Comparison of ENCODE assay signal across 15 cellular contexts in the genomic region with DNA sequence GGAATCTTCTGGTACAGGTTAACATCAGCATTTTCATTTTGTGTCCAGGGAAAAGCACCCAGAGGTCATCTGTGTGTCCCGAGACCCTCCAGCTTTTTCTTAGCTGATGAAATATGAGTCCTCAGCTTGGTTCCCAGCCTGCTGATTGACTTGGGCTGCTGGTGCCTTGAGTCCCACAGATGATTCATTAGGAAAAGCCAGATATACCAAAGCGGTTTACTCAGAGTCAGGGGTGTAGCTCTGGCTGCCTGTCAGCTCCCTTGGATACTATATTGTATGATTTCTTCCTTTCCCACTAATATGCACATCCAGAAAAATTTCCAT. TPM values are rescaled to one million over a fixed set of nuclear protein-coding genes. Genes with fewer than 3 reads are reported as not detected.
DNase-seq lines count a peak whose midpoint lies in the region; ATAC-seq and TF ChIP-seq lines count a peak whose summit lies in the region.
"Had no signal": no experiment of that assay in that cellular context is flagged by ENCODE, and none has a peak within 500 bp of the region (broad histone marks: within the 10 kb centered on the region; RNA-seq: fewer than 3 reads in every experiment).

No MANE protein-coding gene starts in this region.

- H3K27me3 ChIP-seq in Peyer's patch, result no peaks in the 10 kb centered on the region
- H3K27me3 ChIP-seq: BLaER1 treated with 17β-estradiol and CSF1 and Interleukin-3, amounts not matched to agents 10 nM and 100 nM had no signal

- no peak overlapping the region for H3K4me3 Mint-ChIP-seq in activated CD8-positive, alpha-beta T cell treated with anti-CD3 and anti-CD28 coated beads for 36 hours

- no peak overlapping the region for H3K27ac Mint-ChIP-seq in activated CD8-positive, alpha-beta T cell treated with anti-CD3 and anti-CD28 coated beads for 36 hours

- H3K4me3 ChIP-seq in fibroblast of mammary gland (ENCODE audit: control insufficient read depth, low read depth, low read length) (no peak overlapping the region), Peyer's patch (no peak overlapping the region)
- H3K4me3 ChIP-seq: BLaER1 treated with 17β-estradiol and CSF1 and Interleukin-3, amounts not matched to agents 10 nM and 100 nM had no signal

- no peaks in the 10 kb centered on the region for H3K36me3 ChIP-seq in Peyer's patch

- CTCF ChIA-PET in activated CD8-positive, alpha-beta T cell treated with anti-CD3 and anti-CD28 coated beads for 36 hours (lab: Charles Lee), result no interaction called here

- peak overlapping the region in 2 of 4 donors; percentile 9 to 20 for H3K27ac ChIP-seq in Peyer's patch
- H3K27ac ChIP-seq: BLaER1 treated with 17β-estradiol and CSF1 and Interleukin-3, amounts not matched to agents 10 nM and 100 nM had no signal

- no peaks in the 10 kb centered on the region for H3K4me1 Mint-ChIP-seq in activated CD8-positive, alpha-beta T cell treated with anti-CD3 and anti-CD28 coated beads for 36 hours (ENCODE audit: low read depth)

- TF ChIP-seq CTCF in fibroblast of mammary gland (conservative IDR thresholded peaks at IDR 0.05; ENCODE audit: control insufficient read depth, insufficient read depth, low read depth, low read length), result no peak
- TF ChIP-seq CTCF in omental fat pad (IDR thresholded peaks at IDR 0.05), result no peak
- TF ChIP-seq CTCF in Peyer's patch (IDR thresholded peaks at IDR 0.05), result no peak
- TF ChIP-seq CTCF in activated CD8-positive, alpha-beta T cell treated with anti-CD3 and anti-CD28 coated beads for 36 hours (IDR thresholded peaks at IDR 0.05), result no peak

- intact Hi-C loops in activated CD8-positive, alpha-beta T cell treated with anti-CD3 and anti-CD28 coated beads for 36 hours (cut with micrococcal nuclease), result no loop called here

- POLR2A ChIA-PET in activated CD8-positive, alpha-beta T cell treated with anti-CD3 and anti-CD28 coated beads for 36 hours (lab: Charles Lee), result no interaction called here

- H3K4me1 ChIP-seq in Peyer's patch, result no peaks in the 10 kb centered on the region
- H3K4me1 ChIP-seq: BLaER1 treated with 17β-estradiol and CSF1 and Interleukin-3, amounts not matched to agents 10 nM and 100 nM had no signal

- peak; percentile 62 for DNase-seq in AG08396 (ENCODE audit: low spot score)
- DNase-seq in RPMI7951 (ENCODE audit: low read depth), result peak; percentile 76
- DNase-seq in fibroblast of mammary gland (ENCODE audit: low read depth), result peak; percentile 93
- no peak for DNase-seq in omental fat pad (ENCODE audit: low spot score)
- DNase-seq in Peyer's patch, result no peak
- no peak for DNase-seq in activated CD8-positive, alpha-beta T cell treated with anti-CD3 and anti-CD28 coated beads for 36 hours
- DNase-seq: activated gamma-delta T cell; effector CD8-positive, alpha-beta T cell; islet precursor cell; NCI-H1930; nucleus accumbens had no signal

- peaks cover 16% of the 10 kb centered on the region for H3K27me3 Mint-ChIP-seq in activated CD8-positive, alpha-beta T cell treated with anti-CD3 and anti-CD28 coated beads for 36 hours

- H3K36me3 Mint-ChIP-seq in activated CD8-positive, alpha-beta T cell treated with anti-CD3 and anti-CD28 coated beads for 36 hours (ENCODE audit: low read depth), result no peaks in the 10 kb centered on the region

- no peaks in the 10 kb centered on the region for H3K9me3 ChIP-seq in Peyer's patch
- H3K9me3 ChIP-seq: BLaER1 treated with 17β-estradiol and CSF1 and Interleukin-3, amounts not matched to agents 10 nM and 100 nM had no signal

- no peaks in the 10 kb centered on the region for H3K9me3 Mint-ChIP-seq in activated CD8-positive, alpha-beta T cell treated with anti-CD3 and anti-CD28 coated beads for 36 hours

- peak; percentile 37 for ATAC-seq in omental fat pad (ENCODE audit: low FRiP score)
- ATAC-seq in activated CD8-positive, alpha-beta T cell treated with anti-CD3 and anti-CD28 coated beads for 36 hours, result no peak
- no peak for ATAC-seq in GM19467 (IDR thresholded peaks at IDR 0.05; ENCODE audit: unreplicated experiment)
- no peak for ATAC-seq in GM18517 (IDR thresholded peaks at IDR 0.05; ENCODE audit: unreplicated experiment)
- ATAC-seq: activated CD4-positive, CD25-positive, alpha-beta regulatory T cell treated with anti-CD3 and anti-CD28 coated beads, Interleukin-2, amount 50 U/mL, for 24 hours had no signal

- no peak for TF ChIP-seq POLR2A in Peyer's patch (IDR thresholded peaks at IDR 0.05)

RNA-seq across cellular contexts. Expression of a gene that starts 43.7 kb away (rescaled TPM):
- total RNA-seq in RPMI7951 (2014; rRNA removed; shearing (Covaris generic)), result not detected in 2 replicates
- total RNA-seq in omental fat pad (1 to 10 TPM in 1 of 4 donors, under 1 TPM in 2, not detected in 1; 0.19 to 4.6 (median 0.37) TPM), Peyer's patch (1 to 10 TPM in 2 of 4 donors, under 1 TPM in 1, not detected in 1; 0.94 to 1.8 (median 1.1) TPM)
- total RNA-seq in activated CD8-positive, alpha-beta T cell treated with anti-CD3 and anti-CD28 coated beads for 36 hours, result not detected

Comparison
In these comparisons a context has a peak if more than half of its experiments do, and no peak if none do; other contexts are left out.
1. DNase-seq: peak in AG08396 (single experiment), RPMI7951 (single experiment) and fibroblast of mammary gland (single experiment); none in omental fat pad (single experiment), Peyer's patch (0 of 3) and activated CD8-positive, alpha-beta T cell treated with anti-CD3 and anti-CD28 coated beads for 36 hours (single experiment).